ENCODE assay signal across 8 cellular contexts in genomic region chr9:10612649-10613398, GRCh38. TPM values are rescaled to one million over a fixed set of nuclear protein-coding genes. Genes with fewer than 3 reads are reported as not detected.
DNase-seq lines count a peak whose midpoint lies in the region; ATAC-seq and TF ChIP-seq lines count a peak whose summit lies in the region.

Gene PTPRD, minus strand, starts transcription at chr9:10613002.

- no peaks in the 10 kb centered on the region for H3K9me2 ChIP-seq in hepatocyte (replicated peaks; ENCODE audit: insufficient read depth)

- H4K20me1 ChIP-seq in hepatocyte (ENCODE audit: insufficient read depth, poor library complexity, severe bottlenecking), result no peaks in the 10 kb centered on the region

- peak within 1 kb of the TSS; percentile 37 for H3K4me3 ChIP-seq in AG09309 (ENCODE audit: control insufficient read depth, low read depth, low read length)
- H3K4me3 ChIP-seq in hepatocyte, result peak within 1 kb of the TSS; percentile 93
- H3K4me3 ChIP-seq in prostate gland, result peak within 1 kb of the TSS; percentile 24 to 39

- H3K9me3 ChIP-seq in hepatocyte (ENCODE audit: low read depth) (no peaks in the 10 kb centered on the region), prostate gland (no peaks in the 10 kb centered on the region)

- H3K27me3 ChIP-seq in hepatocyte (peaks cover 44% of the 10 kb centered on the region), prostate gland (replicated peaks; ENCODE audit: insufficient read depth) (peaks cover 5% of the 10 kb centered on the region)

- under 1% methylated on average over 30 of the region's 86 CpGs for WGBS in hepatocyte (ENCODE audit: low lambda C conversion rate, missing lambda C conversion rate)
- 1% methylated on average over 65 of the region's 86 CpGs for WGBS in prostate gland

- TF ChIP-seq POLR2A in prostate gland (IDR thresholded peaks at IDR 0.05), result no peak

- H2AFZ ChIP-seq in hepatocyte, result peak within 1 kb of the TSS; percentile 97

- DNase-seq in AG09309 (ENCODE audit: low read depth) (no peak), NCI-H2171 treated with DMSO at 0.1 percent for 48 hours (lab: John Stamatoyannopoulos, UW) (peak; percentile 82), amniotic epithelial cell (ENCODE audit: low read depth) (peak; percentile 46), hepatocyte (ENCODE audit: low spot score) (peak; percentile 85), prostate gland (ENCODE audit: low spot score) (no peak), globus pallidus (ENCODE audit: low spot score) (no peak)

- peak within 1 kb of the TSS; percentile 95 for H3K4me2 ChIP-seq in hepatocyte

- no peaks in the 10 kb centered on the region for H3K36me3 ChIP-seq in hepatocyte (replicated peaks; ENCODE audit: insufficient read depth, low read depth)
- H3K36me3 ChIP-seq in prostate gland, result no peaks in the 10 kb centered on the region

- peak; percentile 90 for ATAC-seq in GM18519 (IDR thresholded peaks at IDR 0.05; ENCODE audit: low FRiP score, unreplicated experiment)
- ATAC-seq in HG03025 (IDR thresholded peaks at IDR 0.05; ENCODE audit: low FRiP score, unreplicated experiment), result peak; percentile 97

- TF ChIP-seq CTCF in AG09309 (IDR thresholded peaks at IDR 0.05; ENCODE audit: control insufficient read depth, insufficient read depth, low read depth, low read length, missing control alignments) (no peak), hepatocyte (IDR thresholded peaks at IDR 0.05; ENCODE audit: poor library complexity) (peak; percentile 38), prostate gland (IDR thresholded peaks at IDR 0.05) (peak in 1 of 4 experiments; percentile 38)

- intact Hi-C loops in prostate gland (cut with DNase I), result no loop called here

- no peaks in the 10 kb centered on the region for H3K79me2 ChIP-seq in hepatocyte

- H3K4me1 ChIP-seq in hepatocyte (ENCODE audit: insufficient read depth), result peaks cover 4% of the 10 kb centered on the region
- H3K4me1 ChIP-seq in prostate gland (replicated peaks), result no peaks in the 10 kb centered on the region

- H3K27ac ChIP-seq in hepatocyte, result no peak within 1 kb of the TSS
- H3K27ac ChIP-seq in prostate gland, result peak within 1 kb of the TSS in 1 of 2 donors; percentile 42

RNA-seq across cellular contexts. Expression of gene PTPRD, which starts in this region (rescaled TPM):
- 65.2 and 77.6 TPM in 2 replicates for total RNA-seq in hepatocyte
- polyA plus RNA-seq in hepatocyte, result 6.5 and 11.0 TPM in 2 replicates
- 10 to 100 TPM in 1 of 2 donors, 1 to 10 TPM in 1; 5.8 to 23.1 TPM for total RNA-seq in prostate gland

Comparison
In these comparisons a context has a peak if more than half of its experiments do, and no peak if none do; other contexts are left out.
1. DNase-seq: peak in NCI-H2171 treated with DMSO at 0.1 percent for 48 hours (single experiment), amniotic epithelial cell (single experiment) and hepatocyte (single experiment); none in AG09309 (single experiment), prostate gland (single experiment) and globus pallidus (single experiment).
2. H3K4me3 ChIP-seq: peak in every context shown above with its lines; median percentile 93 in hepatocyte; 37 in AG09309; 32 in prostate gland.